In the genomic region with DNA sequence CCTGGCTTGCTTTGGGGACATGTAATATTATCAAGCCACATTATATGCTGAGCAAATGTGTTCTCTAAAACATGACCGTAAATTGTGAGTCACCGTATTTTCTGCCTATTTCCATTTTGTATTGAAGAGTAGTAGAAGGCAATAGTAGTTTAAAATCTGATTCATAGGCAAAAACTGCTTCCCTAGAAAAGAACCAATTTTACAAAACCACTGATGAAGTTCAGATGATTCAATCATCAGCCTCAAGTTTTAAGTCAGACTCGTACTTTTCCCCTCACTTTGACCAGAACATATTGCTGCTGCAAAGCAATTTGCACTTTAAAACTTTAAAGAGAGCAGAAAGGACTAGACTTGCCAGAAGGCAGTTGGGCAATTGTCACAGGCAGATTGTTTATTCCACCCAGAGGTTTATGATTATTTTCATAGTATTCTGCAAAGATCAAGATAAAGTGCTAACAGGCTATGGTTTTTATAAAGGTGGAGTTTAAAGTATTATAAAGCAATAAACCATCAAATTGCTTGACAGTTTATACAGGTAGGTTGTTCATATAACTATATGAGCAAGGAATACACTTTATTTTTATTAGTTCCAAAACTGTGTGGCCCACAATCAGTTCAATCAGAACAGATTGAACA, we compare ENCODE assay signal across 1 cellular context.
TF ChIP-seq lines count a peak whose summit lies in the region.

No MANE protein-coding gene starts in this region.

TF ChIP-seq in IMR-90, 13 proteins besides CTCF, POLR2A, EP300 and RAD21:
- TF ChIP-seq MXI1 (IDR thresholded peaks at IDR 0.05; ENCODE audit: borderline replicate concordance, low read depth, low read length) (no peak), MAFK (IDR thresholded peaks at IDR 0.05; ENCODE audit: low read depth, low read length) (peak; percentile 50; the same call in 1 of the 2 replicates)
